In genomic region chr12:46386360-46386867, GRCh38 we compare ENCODE assay signal across 8 cellular contexts. TPM values are rescaled to one million over a fixed set of nuclear protein-coding genes. Genes with fewer than 3 reads are reported as not detected.
DNase-seq lines count a peak whose midpoint lies in the region; ATAC-seq and TF ChIP-seq lines count a peak whose summit lies in the region.
"Had no signal": no experiment of that assay in that cellular context is flagged by ENCODE, and none has a peak within 500 bp of the region (broad histone marks: within the 10 kb centered on the region; RNA-seq: fewer than 3 reads in every experiment).

No MANE protein-coding gene starts in this region.

- H3K27ac ChIP-seq in GM23338 (ENCODE audit: low read depth): peak overlapping the region; percentile 89
- H3K27ac ChIP-seq in suprapubic skin: peak overlapping the region; percentile 82

- H3K4me3 Mint-ChIP-seq in GM23338 (peak overlapping the region; percentile 48; the same call in 2 of the 3 replicates), type B pancreatic cell (no peak overlapping the region)
- H3K4me3 Mint-ChIP-seq: endodermal cell had no signal

- no peak for TF ChIP-seq POLR2A in suprapubic skin (IDR thresholded peaks at IDR 0.05)

- H3K4me1 ChIP-seq in GM23338 (ENCODE audit: insufficient read depth) (peaks cover 75% of the 10 kb centered on the region), suprapubic skin (peaks cover 83% of the 10 kb centered on the region)

- no peak for DNase-seq in GM23338 (ENCODE audit: low spot score)
- DNase-seq in RPMI7951 (ENCODE audit: low read depth): peak; percentile 75
- peak; percentile 96 for DNase-seq in fibroblast of the conjunctiva (ENCODE audit: low read depth)
- no peak for DNase-seq in suprapubic skin (ENCODE audit: low spot score in 2 of 2)
- no peak for DNase-seq in type B pancreatic cell (ENCODE audit: extremely low spot score, unreplicated experiment)
- no peak for DNase-seq in NOMO-1 treated with dmso at 0.1 percent for 144 hours (lab: John Stamatoyannopoulos, UW; ENCODE audit: unreplicated experiment)

- no peaks in the 10 kb centered on the region for H3K9me2 ChIP-seq in GM23338 (ENCODE audit: insufficient read depth)

- H3K27me3 Mint-ChIP-seq in GM23338 (ENCODE audit: insufficient read depth, low read depth, poor library complexity) (peaks cover 2% of the 10 kb centered on the region), type B pancreatic cell (no peaks in the 10 kb centered on the region)

- H3K4me1 Mint-ChIP-seq in GM23338: peaks cover 70% of the 10 kb centered on the region
- H3K4me1 Mint-ChIP-seq in type B pancreatic cell (ENCODE audit: unreplicated experiment): peaks cover 49% of the 10 kb centered on the region

- H3K36me3 Mint-ChIP-seq in GM23338 (ENCODE audit: low read depth) (peaks cover 34% of the 10 kb centered on the region), type B pancreatic cell (peaks cover 3% of the 10 kb centered on the region)

- TF ChIP-seq CTCF in GM23338 (conservative IDR thresholded peaks at IDR 0.05; ENCODE audit: low read depth in 2 of 2) (no peak), suprapubic skin (IDR thresholded peaks at IDR 0.05) (no peak), type B pancreatic cell (conservative IDR thresholded peaks at IDR 0.05) (no peak)

- H3K9me3 Mint-ChIP-seq in GM23338 (peaks cover 3% of the 10 kb centered on the region; the same call in 1 of the 3 replicates), type B pancreatic cell (peaks cover 4% of the 10 kb centered on the region)
- H3K9me3 Mint-ChIP-seq: endodermal cell had no signal

- no peaks in the 10 kb centered on the region for H3K27me3 ChIP-seq in GM23338 (ENCODE audit: insufficient read depth)
- no peaks in the 10 kb centered on the region for H3K27me3 ChIP-seq in suprapubic skin

- ATAC-seq in GM23338 (no peak), GM21786 (IDR thresholded peaks at IDR 0.05; ENCODE audit: unreplicated experiment) (no peak)

- H3K4me2 ChIP-seq in GM23338: peak overlapping the region; percentile 90

- WGBS in suprapubic skin: 36% methylated on average over 3 of the region's 3 CpGs

- H2AFZ ChIP-seq in GM23338: no peak overlapping the region

- H3K36me3 ChIP-seq in GM23338 (ENCODE audit: insufficient read depth) (no peaks in the 10 kb centered on the region; the same call in 1 of the 2 replicates), suprapubic skin (no peaks in the 10 kb centered on the region)

- peak overlapping the region; percentile 92 for H3K27ac Mint-ChIP-seq in GM23338
- H3K27ac Mint-ChIP-seq in type B pancreatic cell: no peak overlapping the region

- no peaks in the 10 kb centered on the region for H3K9me3 ChIP-seq in suprapubic skin

- H4K20me1 ChIP-seq in GM23338 (replicated peaks; ENCODE audit: insufficient read depth): no peaks in the 10 kb centered on the region

- H3K79me2 ChIP-seq in GM23338 (replicated peaks; ENCODE audit: insufficient read depth): peaks cover 22% of the 10 kb centered on the region

- no peak for TF ChIP-seq EP300 in suprapubic skin (IDR thresholded peaks at IDR 0.05)

- H3K4me3 ChIP-seq in GM23338 (peak overlapping the region; percentile 72), suprapubic skin (peak overlapping the region; percentile 30)

- H3F3A ChIP-seq in GM23338 (replicated peaks; ENCODE audit: low read depth): peaks cover 10% of the 10 kb centered on the region; the same call in 1 of the 2 replicates

TF ChIP-seq in GM23338, 12 proteins besides CTCF, POLR2A, EP300 and RAD21:
- no peak for TF ChIP-seq ZNF331 (CRISPR knock-in tag; IDR thresholded peaks at IDR 0.05; ENCODE audit: low read depth)
- no peak for TF ChIP-seq REST (IDR thresholded peaks at IDR 0.05; ENCODE audit: unreplicated experiment)
- no peak for TF ChIP-seq STAT1 (IDR thresholded peaks at IDR 0.05; ENCODE audit: unreplicated experiment)
- TF ChIP-seq POLR2AphosphoS5 (IDR thresholded peaks at IDR 0.05; ENCODE audit: low read depth): no peak
- TF ChIP-seq JUNB (IDR thresholded peaks at IDR 0.05; ENCODE audit: unreplicated experiment): no peak
- TF ChIP-seq NANOG (IDR thresholded peaks at IDR 0.05; ENCODE audit: borderline replicate concordance): no peak
- no peak for TF ChIP-seq ETS1 (IDR thresholded peaks at IDR 0.05)

RNA-seq across cellular contexts. Expression of gene SLC38A2, which starts 13.8 kb away (rescaled TPM):
- 665 and 718 TPM in 2 replicates for total RNA-seq in GM23338 (2014; rRNA removed; shearing (Covaris generic))
- 168 and 181 TPM in 2 replicates for polyA plus RNA-seq in GM23338 (2016; fragmentation: Nextera tagmentation; extraction: Ambion mirVana)
- 246 and 317 TPM in 2 replicates for total RNA-seq in RPMI7951 (2014; rRNA removed; shearing (Covaris generic))
- total RNA-seq in suprapubic skin: 1,000 to 10,000 TPM in 1 of 4 donors, 100 to 1,000 TPM in 3; 632 to 1,386 (median 819) TPM
- 204 and 217 TPM in 2 replicates for total RNA-seq in type B pancreatic cell (ENCODE audit: low replicate concordance)

Comparison
In these comparisons a context has a peak if more than half of its experiments do, and no peak if none do; other contexts are left out.
1. DNase-seq: peak in RPMI7951 (single experiment) and fibroblast of the conjunctiva (single experiment); none in GM23338 (single experiment), suprapubic skin (0 of 2), type B pancreatic cell (single experiment) and NOMO-1 treated with dmso at 0.1 percent for 144 hours (single experiment).